Comparison of ENCODE assay signal across 22 cellular contexts in the genomic region with DNA sequence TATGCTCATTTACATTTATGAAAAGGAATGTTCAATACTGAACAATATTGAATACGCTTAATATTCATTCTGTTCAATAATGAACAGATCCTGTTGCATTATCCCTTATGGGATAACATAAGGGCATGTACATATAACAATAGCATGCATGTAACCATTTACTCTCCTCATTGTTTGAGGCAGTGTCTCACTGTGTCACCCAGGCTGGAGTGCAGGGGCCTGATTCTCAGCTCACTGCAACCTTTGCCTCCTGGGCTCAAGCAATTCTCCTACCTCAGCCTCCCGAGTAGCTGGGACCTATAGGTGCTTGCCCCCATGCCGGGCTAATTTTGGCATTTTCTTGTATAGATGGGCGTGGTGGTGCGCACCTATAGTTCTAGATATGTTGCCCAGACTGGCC.
"Had no signal": no experiment of that assay in that cellular context is flagged by ENCODE, and none has a peak within 500 bp of the region (broad histone marks: within the 10 kb centered on the region; RNA-seq: fewer than 3 reads in every experiment).

No MANE protein-coding gene starts in this region.

- H3K27ac ChIP-seq: SJCRH30 had no signal

- H3K4me3 ChIP-seq: SJCRH30 had no signal

- ATAC-seq: Panc1, PC-3, Right ventricle myocardium inferior, SK-N-SH treated with all-trans-retinoic acid at 6 μM for 48 hours had no signal

- H3K36me3 ChIP-seq: SJCRH30 had no signal

- H3K4me1 ChIP-seq: SJCRH30 had no signal

- H3K27me3 ChIP-seq: SJCRH30 had no signal

- H3K9me3 ChIP-seq: SJCRH30 had no signal

- DNase-seq: Karpas-422, KBM-7, MM.1S, NCI-H1092 treated with DMSO at 0.1 percent for 48 hours, NCI-H1417 treated with DMSO at 0.1 percent for 48 hours, NCI-H146, NCI-H1694 treated with DMSO at 0.1 percent for 48 hours, NCI-H1930, NCI-H2081, NCI-H2107, NCI-H2227 treated with DMSO at 0.1 percent for 48 hours, NCI-H510A, NCI-H524 treated with DMSO at 0.1 percent for 48 hours, NCI-H69, NCI-H774, PC-3, SHP77 treated with DMSO at 0.1 percent for 48 hours, SJCRH30, T-helper 1 cell had no signal
